ENCODE assay signal across 8 cellular contexts in genomic region chr4:184471872-184472539, GRCh38. TPM values are rescaled to one million over a fixed set of nuclear protein-coding genes. Genes with fewer than 3 reads are reported as not detected.
DNase-seq lines count a peak whose midpoint lies in the region; ATAC-seq and FAIRE-seq lines count a peak whose summit lies in the region.

No MANE protein-coding gene starts in this region.

- peak overlapping the region; percentile 90 to 98 (median 96) for H3K27ac Mint-ChIP-seq in naive B cell

- no peaks in the 10 kb centered on the region for H3K9me3 ChIP-seq in duodenal mucosa (ENCODE audit: control insufficient read depth in 1 of 2, low read length in 2 of 2)

- peaks cover 44 to 74% (median 59%) of the 10 kb centered on the region in 3 donors for H3K4me1 Mint-ChIP-seq in naive B cell

- peak overlapping the region; percentile 86 to 99 (median 96) for H3K4me3 Mint-ChIP-seq in naive B cell

- H3K27ac ChIP-seq in duodenal mucosa (ENCODE audit: low read depth, low read length), result peak overlapping the region; percentile 97

- peaks cover 0 to 11% of the 10 kb centered on the region in 2 donors for H3K36me3 ChIP-seq in duodenal mucosa (ENCODE audit: control insufficient read depth in 1 of 2, insufficient read depth in 2 of 2, low read length in 2 of 2)

- no peaks in the 10 kb centered on the region for H3K27me3 ChIP-seq in duodenal mucosa (ENCODE audit: control insufficient read depth in 1 of 2, insufficient read depth in 2 of 2, low read length in 2 of 2)

- no peaks in the 10 kb centered on the region for H3K27me3 Mint-ChIP-seq in naive B cell

- DNase-seq in AG20443 (ENCODE audit: low spot score), result peak; percentile 44
- no peak for DNase-seq in GM18507 (ENCODE audit: extremely low spot score, insufficient read length, low read depth)
- peak; percentile 43 for DNase-seq in SK-N-DZ (ENCODE audit: low spot score)
- DNase-seq in naive B cell, result peak; percentile 34
- DNase-seq in SIG-M5 (lab: John Stamatoyannopoulos, UW), result no peak

- ATAC-seq in naive B cell (ENCODE audit: low read depth in 2 of 2) (no peak), HG02623 (IDR thresholded peaks at IDR 0.05; ENCODE audit: unreplicated experiment) (no peak), GM18868 (IDR thresholded peaks at IDR 0.05; ENCODE audit: unreplicated experiment) (no peak)

- peak; percentile 78 for FAIRE-seq in GM18507 (lab: Jason Lieb, UNC)

- peaks cover 46 to 49% of the 10 kb centered on the region in 2 donors for H3K4me1 ChIP-seq in duodenal mucosa (ENCODE audit: control insufficient read depth in 1 of 2, insufficient read depth in 2 of 2, low read length in 2 of 2)

- no peaks in the 10 kb centered on the region for H3K9me3 Mint-ChIP-seq in naive B cell

- H3K4me3 ChIP-seq in duodenal mucosa (ENCODE audit: low read depth in 1 of 2, low read length in 2 of 2), result peak overlapping the region; percentile 75 to 97

- peak overlapping the region; percentile 85 to 87 for H3K9ac ChIP-seq in duodenal mucosa (ENCODE audit: low read depth in 1 of 2, low read length in 2 of 2)

- H3K36me3 Mint-ChIP-seq in naive B cell, result peaks cover 2 to 9% of the 10 kb centered on the region in 2 donors

RNA-seq across cellular contexts. Expression of gene IRF2, which starts 2.3 kb away (rescaled TPM):
- 2.2 and 4.8 TPM in 2 replicates for polyA plus RNA-seq in SK-N-DZ (2014; cell fraction: cytosol; rRNA removed)
- polyA plus RNA-seq in SK-N-DZ (2014; cell fraction: nucleus; rRNA removed), result 2.2 and 2.7 TPM in 2 replicates
- polyA plus RNA-seq in naive B cell (ENCODE audit: low read depth in 6 of 6), result 100 to 1,000 TPM; 119 to 174 (median 151) TPM

Comparison
In these comparisons a context has a peak if more than half of its experiments do, and no peak if none do; other contexts are left out.
1. DNase-seq: peak in AG20443 (single experiment), SK-N-DZ (single experiment) and naive B cell (single experiment); none in GM18507 (single experiment) and SIG-M5 (single experiment).